In genomic region chr1:24391882-24392603, GRCh38 we compare ENCODE assay signal across 8 cellular contexts. TPM values are rescaled to one million over a fixed set of nuclear protein-coding genes. Genes with fewer than 3 reads are reported as not detected.
DNase-seq lines count a peak whose midpoint lies in the region; ATAC-seq and TF ChIP-seq lines count a peak whose summit lies in the region.

No MANE protein-coding gene starts in this region.

- H3K9me3 ChIP-seq in muscle layer of colon (ENCODE audit: low read length) (no peaks in the 10 kb centered on the region), subcutaneous abdominal adipose tissue (ENCODE audit: control insufficient read depth in 5 of 5, low read length in 5 of 5) (no peaks in the 10 kb centered on the region)

- H3K4me3 ChIP-seq in BJ (ENCODE audit: low read depth, low read length) = no peak overlapping the region
- peak overlapping the region in 1 of 2 donors; percentile 4 for H3K4me3 ChIP-seq in muscle layer of colon (ENCODE audit: low read depth in 1 of 2, low read length in 2 of 2)
- peak overlapping the region in 4 of 5 donors; percentile 19 to 50 (median 31) for H3K4me3 ChIP-seq in subcutaneous abdominal adipose tissue (ENCODE audit: low read depth in 1 of 5, low read length in 5 of 5)

- POLR2A ChIA-PET in BJ (lab: Charles Lee) = interaction anchor here (0.6 kb wide), 1 partner anchor 190 kb away, joined by 3 read pairs; no protein-coding TSS in a partner anchor
- POLR2A ChIA-PET in activated CD4-positive, alpha-beta memory T cell treated with anti-CD3 and anti-CD28 coated beads for 36 hours (lab: Charles Lee) = interaction anchor here (0.6 to 3.1 kb wide), 5 partner anchors 12 to 202 kb away, joined by 3 to 17 read pairs (median 3); no protein-coding TSS in a partner anchor

- H3K27ac Mint-ChIP-seq in activated CD4-positive, alpha-beta memory T cell treated with anti-CD3 and anti-CD28 coated beads for 36 hours = peak overlapping the region; percentile 82
- H3K27ac Mint-ChIP-seq in effector memory CD8-positive, alpha-beta T cell = peak overlapping the region; percentile 98

- H3K36me3 Mint-ChIP-seq in activated CD4-positive, alpha-beta memory T cell treated with anti-CD3 and anti-CD28 coated beads for 36 hours = peaks cover 7% of the 10 kb centered on the region
- peaks cover 6% of the 10 kb centered on the region for H3K36me3 Mint-ChIP-seq in effector memory CD8-positive, alpha-beta T cell (ENCODE audit: insufficient read depth)

- peak overlapping the region; percentile 68 for H3K4me3 Mint-ChIP-seq in activated CD4-positive, alpha-beta memory T cell treated with anti-CD3 and anti-CD28 coated beads for 36 hours
- peak overlapping the region; percentile 83 to 87 for H3K4me3 Mint-ChIP-seq in effector memory CD8-positive, alpha-beta T cell

- ATAC-seq in GM18868 (IDR thresholded peaks at IDR 0.05; ENCODE audit: unreplicated experiment) (peak; percentile 73), HG03066 (IDR thresholded peaks at IDR 0.05; ENCODE audit: low read depth, unreplicated experiment) (peak; percentile 61)
- peak; percentile 74 for ATAC-seq in effector memory CD8-positive, alpha-beta T cell (replicated peaks)

- peaks cover 15% of the 10 kb centered on the region for H3K4me1 ChIP-seq in muscle layer of colon (ENCODE audit: insufficient read depth, low read length)
- H3K4me1 ChIP-seq in subcutaneous abdominal adipose tissue (ENCODE audit: control insufficient read depth in 5 of 5, insufficient read depth in 5 of 5, low read length in 5 of 5) = peaks cover 0 to 24% (median 18%) of the 10 kb centered on the region in 5 donors

- H3K9ac ChIP-seq in muscle layer of colon (ENCODE audit: low read length) = peak overlapping the region; percentile 65
- peak overlapping the region in 3 of 5 donors; percentile 30 to 72 (median 62) for H3K9ac ChIP-seq in subcutaneous abdominal adipose tissue (ENCODE audit: low read length in 5 of 5)

- CTCF ChIA-PET in BJ (lab: Yijun Ruan, JAX) = interaction anchor here (0.6 to 6.6 kb wide), 60 partner anchors 8 to 465 kb away, joined by 3 to 437 read pairs (median 5); partner anchors contain the start of genes GRHL3, IFNLR1, IL22RA1 and NIPAL3
- CTCF ChIA-PET in activated CD4-positive, alpha-beta memory T cell treated with anti-CD3 and anti-CD28 coated beads for 36 hours (lab: Charles Lee) = interaction anchor here (0.7 to 6.7 kb wide), 72 partner anchors 9 to 401 kb away, joined by 3 to 618 read pairs (median 6); partner anchors contain the start of genes CLIC4, IFNLR1, MYOM3 and NIPAL3

- H3K27me3 ChIP-seq in BJ (ENCODE audit: control insufficient read depth, insufficient read depth, low read length) = no peaks in the 10 kb centered on the region
- H3K27me3 ChIP-seq in muscle layer of colon (ENCODE audit: control insufficient read depth in 1 of 2, insufficient read depth in 2 of 2, low read length in 2 of 2) = no peaks in the 10 kb centered on the region
- no peaks in the 10 kb centered on the region for H3K27me3 ChIP-seq in subcutaneous abdominal adipose tissue (ENCODE audit: control insufficient read depth in 5 of 5, insufficient read depth in 4 of 5, low read length in 5 of 5)

- H3K9me3 Mint-ChIP-seq in activated CD4-positive, alpha-beta memory T cell treated with anti-CD3 and anti-CD28 coated beads for 36 hours = no peaks in the 10 kb centered on the region
- H3K9me3 Mint-ChIP-seq in effector memory CD8-positive, alpha-beta T cell = no peaks in the 10 kb centered on the region

- 0 out of 2 replicates have a peak, but pooled peaks cover 1% of the 10 kb centered on the region for H3K36me3 ChIP-seq in BJ (ENCODE audit: control insufficient read depth, insufficient read depth, low read length)
- H3K36me3 ChIP-seq in muscle layer of colon (ENCODE audit: insufficient read depth, low read length) = no peaks in the 10 kb centered on the region
- H3K36me3 ChIP-seq in subcutaneous abdominal adipose tissue (ENCODE audit: control insufficient read depth in 5 of 5, insufficient read depth in 5 of 5, low read length in 5 of 5) = peaks cover 0 to 10% (median 5%) of the 10 kb centered on the region in 5 donors

- H3K27me3 Mint-ChIP-seq in activated CD4-positive, alpha-beta memory T cell treated with anti-CD3 and anti-CD28 coated beads for 36 hours = no peaks in the 10 kb centered on the region
- no peaks in the 10 kb centered on the region for H3K27me3 Mint-ChIP-seq in effector memory CD8-positive, alpha-beta T cell

- intact Hi-C loops in activated CD4-positive, alpha-beta memory T cell treated with anti-CD3 and anti-CD28 coated beads for 36 hours (cut with micrococcal nuclease) = loop anchor here (1.0 to 2.0 kb wide), 5 partner anchors 69 to 321 kb away; no protein-coding TSS in a partner anchor

- TF ChIP-seq CTCF in BJ (IDR thresholded peaks at IDR 0.05; ENCODE audit: insufficient read depth, low read depth, low read length) = peak; percentile 84

- H3K27ac ChIP-seq in muscle layer of colon (ENCODE audit: low read depth, low read length) (peak overlapping the region; percentile 57), subcutaneous abdominal adipose tissue (ENCODE audit: low read depth, low read length) (peak overlapping the region; percentile 81)

- peaks cover 27% of the 10 kb centered on the region for H3K4me1 Mint-ChIP-seq in activated CD4-positive, alpha-beta memory T cell treated with anti-CD3 and anti-CD28 coated beads for 36 hours (ENCODE audit: low read depth)
- H3K4me1 Mint-ChIP-seq in effector memory CD8-positive, alpha-beta T cell (ENCODE audit: low read depth in 2 of 2) = peaks cover 14 to 21% of the 10 kb centered on the region in 2 donors

- DNase-seq in BJ (ENCODE audit: low read depth) = no peak
- peak; percentile 54 for DNase-seq in NCI-H226
- peak; percentile 79 for DNase-seq in activated CD4-positive, alpha-beta memory T cell treated with anti-CD3 and anti-CD28 coated beads for 36 hours
- peak; percentile 54 to 67 (median 57) for DNase-seq in effector memory CD8-positive, alpha-beta T cell

RNA-seq across cellular contexts. Expression of gene STPG1, which starts 21.5 kb away (rescaled TPM):
- 10.3 and 10.6 TPM in 2 replicates for polyA plus RNA-seq in BJ (2011; rRNA removed)
- 4.6 and 5.4 TPM in 2 replicates for polyA minus RNA-seq in BJ (2011; rRNA and poly(A)+ RNA removed)
- total RNA-seq in activated CD4-positive, alpha-beta memory T cell treated with anti-CD3 and anti-CD28 coated beads for 36 hours = 1 to 10 TPM; 7.5 to 8.3 TPM

RNA-seq across cellular contexts. Expression of gene NIPAL3, which starts 23.6 kb away (rescaled TPM):
- polyA plus RNA-seq in BJ (2011; rRNA removed) = 59.4 and 74.5 TPM in 2 replicates
- 53.3 and 61.6 TPM in 2 replicates for polyA minus RNA-seq in BJ (2011; rRNA and poly(A)+ RNA removed)
- total RNA-seq in activated CD4-positive, alpha-beta memory T cell treated with anti-CD3 and anti-CD28 coated beads for 36 hours = 10 to 100 TPM; 39.3 to 42.4 TPM
